ENCODE assay signal across 15 cellular contexts in the genomic region with DNA sequence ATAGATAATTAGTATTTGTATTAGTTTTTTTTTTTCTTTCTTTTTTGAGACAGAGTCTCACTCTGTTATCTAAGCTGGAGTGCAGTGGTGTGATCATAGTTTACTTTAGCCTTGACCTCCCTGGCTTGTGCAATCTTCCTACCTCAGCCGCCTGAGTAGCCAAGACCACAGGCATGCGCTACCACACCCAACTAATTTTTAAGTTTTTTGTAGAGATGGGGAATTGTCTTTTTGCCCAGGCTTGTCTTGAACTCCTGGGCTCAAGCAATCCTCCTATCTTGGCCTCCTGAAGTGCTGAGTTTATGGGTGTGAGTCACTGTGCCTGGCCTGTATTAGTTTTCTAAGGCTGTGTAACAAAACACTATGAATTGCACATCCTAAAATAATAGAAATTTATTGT. TPM values are rescaled to one million over a fixed set of nuclear protein-coding genes. Genes with fewer than 3 reads are reported as not detected.
DNase-seq lines count a peak whose midpoint lies in the region; ATAC-seq and TF ChIP-seq lines count a peak whose summit lies in the region.
"Had no signal": no experiment of that assay in that cellular context is flagged by ENCODE, and none has a peak within 500 bp of the region (broad histone marks: within the 10 kb centered on the region; RNA-seq: fewer than 3 reads in every experiment).

No MANE protein-coding gene starts in this region.

- peaks cover 6% of the 10 kb centered on the region for H3K27me3 Mint-ChIP-seq in activated T-cell treated with anti-CD3 and anti-CD28 coated beads, Interleukin-2, amount 50 U/mL, for 72 hours (ENCODE audit: low read depth)
- H3K27me3 Mint-ChIP-seq: stimulated activated naive CD8-positive, alpha-beta T cell treated with anti-CD3 and anti-CD28 coated beads, Interleukin-15, amount 100 ng/mL, for 72 hours had no signal

- H3K9me3 ChIP-seq in HEK293 (ENCODE audit: control insufficient read depth, insufficient read depth, low read depth, low read length), result no peaks in the 10 kb centered on the region
- H3K9me3 ChIP-seq in RWPE2 (ENCODE audit: severe bottlenecking), result peaks cover 2% of the 10 kb centered on the region
- no peaks in the 10 kb centered on the region for H3K9me3 ChIP-seq in smooth muscle cell (replicated peaks; ENCODE audit: low read depth)

- TF ChIP-seq CTCF in HEK293 (tag by site-specific recombination; IDR thresholded peaks at IDR 0.05) (no peak), RWPE2 (IDR thresholded peaks at IDR 0.05; ENCODE audit: poor library complexity, severe bottlenecking) (no peak), smooth muscle cell (IDR thresholded peaks at IDR 0.05; ENCODE audit: borderline replicate concordance, insufficient read depth, poor library complexity, severe bottlenecking) (no peak)

- H3K27me3 ChIP-seq in RWPE2 (ENCODE audit: insufficient read depth, poor library complexity, severe bottlenecking) (no peaks in the 10 kb centered on the region), smooth muscle cell (ENCODE audit: low read depth) (no peaks in the 10 kb centered on the region)

- 65% methylated on average over 2 of the region's 2 CpGs for WGBS in smooth muscle cell (ENCODE audit: low lambda C conversion rate)

- no peak overlapping the region for H3K9ac ChIP-seq in smooth muscle cell (ENCODE audit: low read depth)

- no peaks in the 10 kb centered on the region for H3K36me3 Mint-ChIP-seq in activated T-cell treated with anti-CD3 and anti-CD28 coated beads, Interleukin-2, amount 50 U/mL, for 72 hours (ENCODE audit: insufficient read depth in 2 of 2)
- H3K36me3 Mint-ChIP-seq: memory B cell had no signal

- in situ Hi-C loops in G401 (cut with HindIII; ENCODE audit: low sequenced_read_pairs), result no loop called here

- H3K27ac Mint-ChIP-seq in activated T-cell treated with anti-CD3 and anti-CD28 coated beads, Interleukin-2, amount 50 U/mL, for 72 hours, result no peak overlapping the region
- H3K27ac Mint-ChIP-seq: activated naive CD4-positive, alpha-beta T cell treated with anti-CD3 and anti-CD28 coated beads for 36 hours; memory B cell; stimulated activated naive CD8-positive, alpha-beta T cell treated with anti-CD3 and anti-CD28 coated beads, Interleukin-15, amount 100 ng/mL, for 72 hours had no signal

- intact Hi-C loops in sciatic nerve (cut with DNase I), result no loop called here

- H2AFZ ChIP-seq in smooth muscle cell (ENCODE audit: low read depth), result no peak overlapping the region

- peak; percentile 98 for ATAC-seq in RWPE2 (ENCODE audit: low read depth)
- peak; percentile 75 for ATAC-seq in sciatic nerve
- no peak for ATAC-seq in activated T-cell treated with anti-CD3 and anti-CD28 coated beads, Interleukin-2, amount 50 U/mL, for 72 hours (replicated peaks in 1 of 2)
- ATAC-seq: stimulated activated naive CD8-positive, alpha-beta T cell treated with anti-CD3 and anti-CD28 coated beads, Interleukin-15, amount 100 ng/mL, for 72 hours had no signal

- H3K4me1 ChIP-seq in HEK293 (ENCODE audit: control insufficient read depth, insufficient read depth, low read length) (no peaks in the 10 kb centered on the region), RWPE2 (ENCODE audit: insufficient read depth, poor library complexity, severe bottlenecking) (peaks cover 4% of the 10 kb centered on the region), smooth muscle cell (ENCODE audit: low read depth) (no peaks in the 10 kb centered on the region)

- no peaks in the 10 kb centered on the region for H3F3A ChIP-seq in smooth muscle cell (ENCODE audit: low read depth)

- H3K4me1 Mint-ChIP-seq in activated T-cell treated with anti-CD3 and anti-CD28 coated beads, Interleukin-2, amount 50 U/mL, for 72 hours (ENCODE audit: low read depth), result no peaks in the 10 kb centered on the region
- H3K4me1 Mint-ChIP-seq: memory B cell; stimulated activated naive CD8-positive, alpha-beta T cell treated with anti-CD3 and anti-CD28 coated beads, Interleukin-15, amount 100 ng/mL, for 72 hours had no signal

- H3K36me3 ChIP-seq in HEK293 (ENCODE audit: control insufficient read depth in 2 of 2, insufficient read depth in 1 of 2, low read length in 2 of 2) (no peaks in the 10 kb centered on the region), RWPE2 (ENCODE audit: low read depth) (no peaks in the 10 kb centered on the region), smooth muscle cell (ENCODE audit: low read depth) (no peaks in the 10 kb centered on the region)

- no peaks in the 10 kb centered on the region for H4K20me1 ChIP-seq in smooth muscle cell (ENCODE audit: low read depth)

- no peak overlapping the region for H3K4me3 ChIP-seq in HEK293 (ENCODE audit: low read depth, low read length)
- H3K4me3 ChIP-seq in RWPE2 (ENCODE audit: severe bottlenecking), result no peak overlapping the region
- no peak overlapping the region for H3K4me3 ChIP-seq in smooth muscle cell
- H3K4me3 ChIP-seq: skin epidermis had no signal

- H3K79me2 ChIP-seq in smooth muscle cell (ENCODE audit: low read depth), result no peaks in the 10 kb centered on the region

- CTCF ChIA-PET in HEK293 (lab: Yijun Ruan, JAX), result no interaction called here

- H3K27ac ChIP-seq in HEK293 (ENCODE audit: extremely low read depth, low read depth, low read length) (no peak overlapping the region), RWPE2 (ENCODE audit: poor library complexity, severe bottlenecking) (peak overlapping the region; percentile 21), smooth muscle cell (ENCODE audit: low read depth) (no peak overlapping the region)
- H3K27ac ChIP-seq: skin epidermis had no signal

- no peak overlapping the region for H3K4me2 ChIP-seq in smooth muscle cell

- POLR2A ChIA-PET in HEK293 (lab: Yijun Ruan, JAX), result no interaction called here

- H3K4me3 Mint-ChIP-seq in activated T-cell treated with anti-CD3 and anti-CD28 coated beads, Interleukin-2, amount 50 U/mL, for 72 hours, result no peak overlapping the region
- H3K4me3 Mint-ChIP-seq: activated naive CD4-positive, alpha-beta T cell treated with anti-CD3 and anti-CD28 coated beads for 36 hours; memory B cell; stimulated activated naive CD8-positive, alpha-beta T cell treated with anti-CD3 and anti-CD28 coated beads, Interleukin-15, amount 100 ng/mL, for 72 hours had no signal

- DNase-seq in RWPE2 (ENCODE audit: low spot score) (no peak), fibroblast of gingiva (ENCODE audit: low read depth) (peak; percentile 25), sciatic nerve (ENCODE audit: low spot score) (no peak), smooth muscle cell (lab: John Stamatoyannopoulos, UW; ENCODE audit: unreplicated experiment) (no peak), COLO668 (lab: John Stamatoyannopoulos, UW; ENCODE audit: unreplicated experiment) (no peak), G401 (ENCODE audit: low spot score) (no peak)
- no peak for DNase-seq in activated T-cell treated with anti-CD3 and anti-CD28 coated beads, Interleukin-2, amount 50 U/mL, for 72 hours
- DNase-seq: activated naive CD4-positive, alpha-beta T cell treated with anti-CD3 and anti-CD28 coated beads for 36 hours; cerebellar nuclear complex; COR-L47; NCI-H2171; stimulated activated naive CD8-positive, alpha-beta T cell treated with anti-CD3 and anti-CD28 coated beads, Interleukin-15, amount 100 ng/mL, for 72 hours had no signal

- H3K9me3 Mint-ChIP-seq in activated T-cell treated with anti-CD3 and anti-CD28 coated beads, Interleukin-2, amount 50 U/mL, for 72 hours, result no peaks in the 10 kb centered on the region
- H3K9me3 Mint-ChIP-seq: activated naive CD4-positive, alpha-beta T cell treated with anti-CD3 and anti-CD28 coated beads for 36 hours; memory B cell; stimulated activated naive CD8-positive, alpha-beta T cell treated with anti-CD3 and anti-CD28 coated beads, Interleukin-15, amount 100 ng/mL, for 72 hours had no signal

TF ChIP-seq in HEK293, 187 proteins besides CTCF, POLR2A, EP300 and RAD21:
- TF ChIP-seq ZNF155 (tag by site-specific recombination; IDR thresholded peaks at IDR 0.05), result no peak
- no peak for TF ChIP-seq SP3 (tag by site-specific recombination; IDR thresholded peaks at IDR 0.05)
- TF ChIP-seq ZSCAN18 (tag by site-specific recombination; IDR thresholded peaks at IDR 0.05), result no peak
- 0 out of 2 replicates have a peak, but pooled peaks have one; percentile 12 for TF ChIP-seq OSR2 (tag by site-specific recombination; IDR thresholded peaks at IDR 0.05)
- peak; percentile 70 for TF ChIP-seq SETDB1 (IDR thresholded peaks at IDR 0.05; ENCODE audit: insufficient read length, low read length)
TF ChIP-seq in HEK293: peak in this region for 2.

RNA-seq across cellular contexts. Expression of gene MSH4, which starts 58.3 kb away (rescaled TPM):
- 1.6 TPM for total RNA-seq in sciatic nerve
- not detected in 2 replicates for total RNA-seq in smooth muscle cell
- polyA plus RNA-seq in smooth muscle cell, result not detected in 2 replicates
- not detected in 2 replicates for total RNA-seq in G401 (2014; rRNA removed; shearing (Covaris generic))
- under 1 TPM; 0.65 to 0.99 TPM for total RNA-seq in activated T-cell treated with anti-CD3 and anti-CD28 coated beads, Interleukin-2, amount 50 U/mL, for 72 hours

Comparison
In these comparisons a context has a peak if more than half of its experiments do, and no peak if none do; other contexts are left out.
1. ATAC-seq: peak in RWPE2 (single experiment) and sciatic nerve (single experiment); none in activated T-cell treated with anti-CD3 and anti-CD28 coated beads, Interleukin-2, amount 50 U/mL, for 72 hours (0 of 2).